4 cellular contexts compared by ENCODE assay signal in genomic region chr3:131885871-131886270, GRCh38.
A peak's percentile ranks its signal among the peaks of the same experiment; 100 is the strongest.
DNase-seq lines count a peak whose midpoint lies in the region.
"Not testable (repeated sequence)": the region's sequence is repeated elsewhere in the genome, so short reads cannot be mapped to it uniquely, and the experiment has no call there.

No MANE protein-coding gene starts in this region.

- DNase-seq in HAP-1 (ENCODE audit: low spot score in 2 of 2) (peak; percentile 49 to 67), Karpas-422 (peak; percentile 60)
- not testable (repeated sequence) for DNase-seq in activated naive CD4-positive, alpha-beta T cell treated with anti-CD3 and anti-CD28 coated beads, Interleukin-2, amount 10 ng/mL, durations not matched to agents 7 days and 5 days

- not testable (repeated sequence) for H3K4me1 Mint-ChIP-seq in activated naive CD4-positive, alpha-beta T cell treated with anti-CD3 and anti-CD28 coated beads, Interleukin-2, amount 10 ng/mL, durations not matched to agents 7 days and 5 days

- not testable (repeated sequence) for H3K27ac ChIP-seq in BLaER1; Karpas-422 (ENCODE audit: low read length)

- H3K4me3 Mint-ChIP-seq in activated naive CD4-positive, alpha-beta T cell treated with anti-CD3 and anti-CD28 coated beads, Interleukin-2, amount 10 ng/mL, durations not matched to agents 7 days and 5 days: not testable (repeated sequence)

- H3K36me3 ChIP-seq in BLaER1; HAP-1 (replicated peaks); Karpas-422 (ENCODE audit: insufficient read depth, low read length): not testable (repeated sequence)

- H3K9me2 ChIP-seq in Karpas-422 (replicated peaks; ENCODE audit: insufficient read depth, low read length): not testable (repeated sequence)

- not testable (repeated sequence) for H3K9me3 ChIP-seq in BLaER1; HAP-1; Karpas-422 (ENCODE audit: low read length)

- H3K9me3 Mint-ChIP-seq in activated naive CD4-positive, alpha-beta T cell treated with anti-CD3 and anti-CD28 coated beads, Interleukin-2, amount 10 ng/mL, durations not matched to agents 7 days and 5 days: not testable (repeated sequence)

- not testable (repeated sequence) for H3K4me3 ChIP-seq in BLaER1; HAP-1; Karpas-422 (ENCODE audit: low read length)

- H3K27me3 ChIP-seq in BLaER1; HAP-1 (ENCODE audit: low read depth); Karpas-422 (ENCODE audit: low read length): not testable (repeated sequence)

- H3K9ac ChIP-seq in BLaER1; Karpas-422 (ENCODE audit: low read length): not testable (repeated sequence)

- not testable (repeated sequence) for H3K27me3 Mint-ChIP-seq in activated naive CD4-positive, alpha-beta T cell treated with anti-CD3 and anti-CD28 coated beads, Interleukin-2, amount 10 ng/mL, durations not matched to agents 7 days and 5 days

- peak overlapping the region; percentile 13; the same call in 1 of the 2 replicates for H3K4me2 ChIP-seq in BLaER1
- not testable (repeated sequence) for H3K4me2 ChIP-seq in Karpas-422 (ENCODE audit: low read depth, low read length, poor library complexity, severe bottlenecking)

- CTCF ChIA-PET in activated naive CD4-positive, alpha-beta T cell treated with anti-CD3 and anti-CD28 coated beads, Interleukin-2, amount 10 ng/mL, durations not matched to agents 7 days and 5 days (lab: Charles Lee): not testable (repeated sequence)

- not testable (repeated sequence) for H3K79me2 ChIP-seq in Karpas-422 (ENCODE audit: low read length)

- H2AFZ ChIP-seq in Karpas-422 (ENCODE audit: low read length): not testable (repeated sequence)

- H3K4me1 ChIP-seq in BLaER1, HAP-1: not testable (repeated sequence)
- H3K4me1 ChIP-seq in Karpas-422 (ENCODE audit: low read length): peaks cover 12% of the 10 kb centered on the region

- not testable (repeated sequence) for H3K36me3 Mint-ChIP-seq in activated naive CD4-positive, alpha-beta T cell treated with anti-CD3 and anti-CD28 coated beads, Interleukin-2, amount 10 ng/mL, durations not matched to agents 7 days and 5 days

- not testable (repeated sequence) for H4K20me1 ChIP-seq in BLaER1; Karpas-422 (ENCODE audit: insufficient read depth, low read depth, low read length)

- peak overlapping the region; percentile 25 for H3K27ac Mint-ChIP-seq in activated naive CD4-positive, alpha-beta T cell treated with anti-CD3 and anti-CD28 coated beads, Interleukin-2, amount 10 ng/mL, durations not matched to agents 7 days and 5 days

- in situ Hi-C loops in HAP-1 (cut with MboI; ENCODE audit: low sequenced_read_pairs): not testable (repeated sequence)
